8 cellular contexts compared by ENCODE assay signal in the genomic region with DNA sequence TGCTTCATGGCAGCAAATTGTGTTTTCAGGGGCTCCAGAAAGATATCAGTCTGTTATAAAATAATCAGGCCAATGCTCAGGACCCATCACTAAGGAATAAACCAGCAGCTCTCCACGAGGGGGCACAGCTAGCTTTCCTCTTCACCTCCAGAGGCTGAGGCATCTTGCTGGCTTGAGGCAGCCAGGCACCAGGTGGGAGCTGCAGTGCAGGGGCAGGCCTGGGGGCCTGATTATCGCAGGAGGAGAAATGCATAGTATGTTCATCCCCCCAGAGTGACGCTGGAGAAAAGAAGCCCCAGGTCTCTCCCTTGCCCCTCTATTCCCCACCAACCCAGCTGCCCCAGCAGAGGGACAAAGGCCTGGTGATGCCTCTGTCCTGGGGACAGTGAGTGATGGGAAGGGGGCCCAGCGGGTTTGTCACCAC.
DNase-seq lines count a peak whose midpoint lies in the region; ATAC-seq and TF ChIP-seq lines count a peak whose summit lies in the region.

No MANE protein-coding gene starts in this region.

- H3K18ac ChIP-seq in mesenchymal stem cell (ENCODE audit: low read depth in 1 of 2, low read length in 2 of 2) = no peak overlapping the region

- no peak overlapping the region for H2AK5ac ChIP-seq in mesenchymal stem cell (ENCODE audit: low read length, severe bottlenecking)

- no peaks in the 10 kb centered on the region for H4K20me1 ChIP-seq in GM23338 (replicated peaks; ENCODE audit: insufficient read depth)

- peaks cover 27% of the 10 kb centered on the region for H3K4me1 Mint-ChIP-seq in GM23338

- DNase-seq in AG20443 (ENCODE audit: low spot score) (peak; percentile 73), GM23338 (ENCODE audit: low spot score) (peak; percentile 76), OCI-M1 (lab: John Stamatoyannopoulos, UW) (peak; percentile 51), dorsolateral prefrontal cortex (peak; percentile 62 to 86 (median 80)), mesenchymal stem cell (peak; percentile 70), GM19238 (ENCODE audit: insufficient read length, low spot score) (no peak)

- H2AFZ ChIP-seq in GM23338 = no peak overlapping the region
- H2AFZ ChIP-seq in mesenchymal stem cell (ENCODE audit: low read depth, low read length) = no peak overlapping the region

- no peaks in the 10 kb centered on the region for H3K36me3 ChIP-seq in GM23338 (ENCODE audit: insufficient read depth)
- H3K36me3 ChIP-seq in mesenchymal stem cell (ENCODE audit: control insufficient read depth in 1 of 2, insufficient read depth in 2 of 2, low read depth in 1 of 2, low read length in 2 of 2) = no peaks in the 10 kb centered on the region

- H3K27me3 ChIP-seq in GM23338 (ENCODE audit: insufficient read depth) (no peaks in the 10 kb centered on the region), dorsolateral prefrontal cortex (no peaks in the 10 kb centered on the region), mesenchymal stem cell (ENCODE audit: control insufficient read depth in 1 of 2, insufficient read depth in 1 of 2, low read length in 2 of 2) (peaks cover 0 to 1% of the 10 kb centered on the region in 2 experiments)

- peak; percentile 47 to 78 for TF ChIP-seq CTCF in GM23338 (conservative IDR thresholded peaks at IDR 0.05; ENCODE audit: low read depth in 2 of 2)
- TF ChIP-seq CTCF in dorsolateral prefrontal cortex (IDR thresholded peaks at IDR 0.05 in 54 of 56, conservative IDR thresholded peaks at IDR 0.05 in 2 of 56; ENCODE audit: low read depth in 1 of 56, partially characterized antibody in 56 of 56) = peak in 55 of 56 donors; percentile 38 to 76 (median 62)

- H3K23ac ChIP-seq in mesenchymal stem cell (ENCODE audit: low read length in 2 of 2) = no peak overlapping the region

- 0 out of 2 replicates have a peak overlapping the region, but pooled peaks have one; percentile 36 for H3K27ac Mint-ChIP-seq in GM23338

- H3K14ac ChIP-seq in mesenchymal stem cell (ENCODE audit: low read length in 2 of 2) = no peak overlapping the region

- H4K91ac ChIP-seq in mesenchymal stem cell (ENCODE audit: low read length) = no peak overlapping the region

- no peak overlapping the region for H2BK120ac ChIP-seq in mesenchymal stem cell (ENCODE audit: low read depth, low read length)

- H3K36me3 Mint-ChIP-seq in GM23338 (ENCODE audit: low read depth) = no peaks in the 10 kb centered on the region; the same call in 2 of the 3 replicates

- no peaks in the 10 kb centered on the region for H3K9me3 ChIP-seq in mesenchymal stem cell (ENCODE audit: control insufficient read depth, low read length)

- H2BK15ac ChIP-seq in mesenchymal stem cell (ENCODE audit: low read depth, poor library complexity, severe bottlenecking) = no peak overlapping the region

- WGBS in mesenchymal stem cell = 50% methylated on average over 2 of the region's 4 CpGs

- no peak overlapping the region for H3K4me3 Mint-ChIP-seq in GM23338

- H3K79me1 ChIP-seq in mesenchymal stem cell (replicated peaks; ENCODE audit: low read length, poor library complexity, severe bottlenecking) = no peaks in the 10 kb centered on the region

- no peak overlapping the region for H2BK12ac ChIP-seq in mesenchymal stem cell (ENCODE audit: low read length in 2 of 2)

- intact Hi-C loops in dorsolateral prefrontal cortex (cut with DNase I) = no loop called here

- no peak overlapping the region for H3K4me3 ChIP-seq in GM23338
- H3K4me3 ChIP-seq in dorsolateral prefrontal cortex = no peak overlapping the region
- H3K4me3 ChIP-seq in mesenchymal stem cell (ENCODE audit: insufficient read depth in 1 of 2, low read depth in 1 of 2, low read length in 2 of 2) = no peak overlapping the region

- no peak overlapping the region for H3K4ac ChIP-seq in mesenchymal stem cell (ENCODE audit: low read depth in 1 of 2, low read length in 2 of 2)

- peaks cover 26% of the 10 kb centered on the region for H3K27me3 Mint-ChIP-seq in GM23338 (ENCODE audit: insufficient read depth, low read depth, poor library complexity)

- no peaks in the 10 kb centered on the region; the same call in 2 of the 3 replicates for H3K9me3 Mint-ChIP-seq in GM23338

- H3F3A ChIP-seq in GM23338 (replicated peaks; ENCODE audit: low read depth) = no peaks in the 10 kb centered on the region

- peaks cover 6% of the 10 kb centered on the region; the same call in 1 of the 2 replicates for H3K9me2 ChIP-seq in GM23338 (ENCODE audit: insufficient read depth)

- H3K27ac ChIP-seq in GM23338 (ENCODE audit: low read depth) (no peak overlapping the region), dorsolateral prefrontal cortex (peak overlapping the region in 18 of 59 donors; percentile 7 to 67 (median 30)), mesenchymal stem cell (ENCODE audit: low read length, poor library complexity, severe bottlenecking) (no peak overlapping the region)

- peak overlapping the region; percentile 43 for H3K9ac ChIP-seq in mesenchymal stem cell (ENCODE audit: low read length)

- no peaks in the 10 kb centered on the region for H3K79me2 ChIP-seq in GM23338 (replicated peaks; ENCODE audit: insufficient read depth)

- ATAC-seq in GM23338 = peak; percentile 75
- ATAC-seq in HG03095 (IDR thresholded peaks at IDR 0.05; ENCODE audit: unreplicated experiment) = no peak
- no peak for ATAC-seq in GM21381 (IDR thresholded peaks at IDR 0.05; ENCODE audit: unreplicated experiment)

- H3K4me1 ChIP-seq in GM23338 (ENCODE audit: insufficient read depth) (peaks cover 7% of the 10 kb centered on the region), mesenchymal stem cell (ENCODE audit: control insufficient read depth, insufficient read depth, low read depth, low read length) (peaks cover 8% of the 10 kb centered on the region)

- no peak overlapping the region for H2BK5ac ChIP-seq in mesenchymal stem cell (ENCODE audit: low read depth, low read length, poor library complexity, severe bottlenecking)

- H4K8ac ChIP-seq in mesenchymal stem cell (ENCODE audit: low read length) = no peak overlapping the region

- H3K4me2 ChIP-seq in GM23338 = no peak overlapping the region
- no peak overlapping the region for H3K4me2 ChIP-seq in mesenchymal stem cell (ENCODE audit: low read length, poor library complexity, severe bottlenecking)

TF ChIP-seq in GM23338, 12 proteins besides CTCF, POLR2A, EP300 and RAD21 (continues in another document):
- no peak for TF ChIP-seq EZH2 (IDR thresholded peaks at IDR 0.05; ENCODE audit: low read depth, unreplicated experiment)
- no peak for TF ChIP-seq JUNB (IDR thresholded peaks at IDR 0.05; ENCODE audit: unreplicated experiment)
- no peak for TF ChIP-seq EZH2phosphoT487 (IDR thresholded peaks at IDR 0.05; ENCODE audit: unreplicated experiment)
- no peak for TF ChIP-seq POLR2AphosphoS5 (IDR thresholded peaks at IDR 0.05; ENCODE audit: low read depth)
- TF ChIP-seq, protein P1, sequence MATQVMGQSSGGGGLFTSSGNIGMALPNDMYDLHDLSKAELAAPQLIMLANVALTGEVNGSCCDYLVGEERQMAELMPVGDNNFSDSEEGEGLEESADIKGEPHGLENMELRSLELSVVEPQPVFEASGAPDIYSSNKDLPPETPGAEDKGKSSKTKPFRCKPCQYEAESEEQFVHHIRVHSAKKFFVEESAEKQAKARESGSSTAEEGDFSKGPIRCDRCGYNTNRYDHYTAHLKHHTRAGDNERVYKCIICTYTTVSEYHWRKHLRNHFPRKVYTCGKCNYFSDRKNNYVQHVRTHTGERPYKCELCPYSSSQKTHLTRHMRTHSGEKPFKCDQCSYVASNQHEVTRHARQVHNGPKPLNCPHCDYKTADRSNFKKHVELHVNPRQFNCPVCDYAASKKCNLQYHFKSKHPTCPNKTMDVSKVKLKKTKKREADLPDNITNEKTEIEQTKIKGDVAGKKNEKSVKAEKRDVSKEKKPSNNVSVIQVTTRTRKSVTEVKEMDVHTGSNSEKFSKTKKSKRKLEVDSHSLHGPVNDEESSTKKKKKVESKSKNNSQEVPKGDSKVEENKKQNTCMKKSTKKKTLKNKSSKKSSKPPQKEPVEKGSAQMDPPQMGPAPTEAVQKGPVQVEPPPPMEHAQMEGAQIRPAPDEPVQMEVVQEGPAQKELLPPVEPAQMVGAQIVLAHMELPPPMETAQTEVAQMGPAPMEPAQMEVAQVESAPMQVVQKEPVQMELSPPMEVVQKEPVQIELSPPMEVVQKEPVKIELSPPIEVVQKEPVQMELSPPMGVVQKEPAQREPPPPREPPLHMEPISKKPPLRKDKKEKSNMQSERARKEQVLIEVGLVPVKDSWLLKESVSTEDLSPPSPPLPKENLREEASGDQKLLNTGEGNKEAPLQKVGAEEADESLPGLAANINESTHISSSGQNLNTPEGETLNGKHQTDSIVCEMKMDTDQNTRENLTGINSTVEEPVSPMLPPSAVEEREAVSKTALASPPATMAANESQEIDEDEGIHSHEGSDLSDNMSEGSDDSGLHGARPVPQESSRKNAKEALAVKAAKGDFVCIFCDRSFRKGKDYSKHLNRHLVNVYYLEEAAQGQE (IDR thresholded peaks at IDR 0.05; ENCODE audit: unreplicated experiment) = no peak
- no peak for TF ChIP-seq ETS1 (IDR thresholded peaks at IDR 0.05)
- TF ChIP-seq ZNF114 (CRISPR knock-in tag; IDR thresholded peaks at IDR 0.05) = no peak
- no peak for TF ChIP-seq STAT1 (IDR thresholded peaks at IDR 0.05; ENCODE audit: unreplicated experiment)
- TF ChIP-seq ZNF331 (CRISPR knock-in tag; IDR thresholded peaks at IDR 0.05; ENCODE audit: low read depth) = no peak
